In the genomic region with DNA sequence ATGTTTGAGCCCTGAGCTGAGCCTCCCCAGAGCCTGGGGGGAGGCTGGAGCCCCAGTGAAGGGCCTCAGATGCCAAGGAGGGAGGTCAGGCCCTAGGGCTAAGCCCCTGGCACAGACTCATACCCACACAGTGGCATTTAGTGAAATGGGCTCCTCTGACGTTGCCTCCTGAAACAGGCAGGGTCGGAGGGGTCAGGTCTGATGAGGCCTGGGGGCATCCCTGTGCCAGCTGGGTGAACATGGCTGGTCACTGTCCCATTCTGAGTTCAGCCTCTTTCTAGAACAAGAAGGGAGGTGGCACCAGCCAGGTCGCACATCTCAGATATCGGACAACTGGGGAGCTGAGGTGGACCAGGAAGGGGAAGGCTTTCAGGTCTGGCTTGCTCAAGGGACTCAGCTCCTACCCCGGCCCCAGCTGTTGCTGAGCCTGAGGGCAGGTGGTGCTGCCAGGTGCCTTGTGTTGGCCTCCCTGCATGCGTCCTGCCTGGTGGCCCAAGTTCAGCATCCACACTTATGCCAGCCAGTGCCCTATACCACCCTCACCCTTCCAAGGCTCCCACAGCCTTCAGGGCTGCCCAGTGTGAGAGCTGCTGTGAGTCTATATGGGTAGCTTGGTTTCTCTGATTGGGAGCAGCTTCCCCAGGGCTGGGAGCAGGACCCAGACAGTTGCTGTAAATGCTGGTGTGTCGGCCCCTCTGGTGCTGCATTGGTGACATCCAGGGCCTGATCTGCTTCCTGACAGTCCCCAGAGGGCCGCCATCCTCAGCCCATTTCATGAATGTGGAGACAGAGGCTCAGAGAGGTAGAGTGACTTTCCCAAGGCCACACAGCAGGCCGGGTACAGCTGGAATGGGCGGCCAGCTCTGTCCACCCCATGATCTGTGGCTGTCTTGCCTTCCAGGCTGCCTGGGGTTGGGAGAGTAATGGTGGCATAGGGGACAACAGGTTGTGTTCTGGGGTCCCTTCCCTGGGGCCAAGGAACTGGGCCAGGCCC, we compare ENCODE assay signal across 19 cellular contexts. TPM values are rescaled to one million over a fixed set of nuclear protein-coding genes. Genes with fewer than 3 reads are reported as not detected.
DNase-seq lines count a peak whose midpoint lies in the region; ATAC-seq and TF ChIP-seq lines count a peak whose summit lies in the region.
"Had no signal": no experiment of that assay in that cellular context is flagged by ENCODE, and none has a peak within 500 bp of the region (broad histone marks: within the 10 kb centered on the region; RNA-seq: fewer than 3 reads in every experiment).

No MANE protein-coding gene starts in this region.

- no peak overlapping the region for H3K4me3 Mint-ChIP-seq in Calu3 (ENCODE audit: low read depth, unreplicated experiment)
- no peak overlapping the region for H3K4me3 Mint-ChIP-seq in naive thymus-derived CD8-positive, alpha-beta T cell
- H3K4me3 Mint-ChIP-seq: activated CD4-positive, alpha-beta memory T cell treated with anti-CD3 and anti-CD28 coated beads, Interleukin-2, amount 10 ng/mL, durations not matched to agents 7 days and 5 days; activated naive CD8-positive, alpha-beta T cell treated with anti-CD3 and anti-CD28 coated beads, Interleukin-2, amount 50 U/mL, for 24 hours; CD14-positive monocyte; central memory CD8-positive, alpha-beta T cell; effector memory CD8-positive, alpha-beta T cell; naive B cell had no signal

- H3K4me1 Mint-ChIP-seq in Calu3 (ENCODE audit: low read depth, unreplicated experiment), result peaks cover 26% of the 10 kb centered on the region
- peaks cover 0 to 5% (median 2%) of the 10 kb centered on the region in 4 donors for H3K4me1 Mint-ChIP-seq in naive thymus-derived CD8-positive, alpha-beta T cell
- H3K4me1 Mint-ChIP-seq: activated naive CD8-positive, alpha-beta T cell treated with anti-CD3 and anti-CD28 coated beads, Interleukin-2, amount 50 U/mL, for 24 hours; central memory CD8-positive, alpha-beta T cell had no signal

- no peak for TF ChIP-seq EP300 in stomach (IDR thresholded peaks at IDR 0.05)

- DNase-seq in Calu3 (no peak), fibroblast of mammary gland (ENCODE audit: low read depth) (peak; percentile 36), stomach (no peak), RPMI8226 (no peak)
- no peak for DNase-seq in stimulated activated CD4-positive, alpha-beta T cell treated with anti-CD3 and anti-CD28 coated beads, Interleukin-4, amount 100 ng/mL, for 4 hours
- no peak for DNase-seq in naive thymus-derived CD8-positive, alpha-beta T cell
- DNase-seq: activated naive CD8-positive, alpha-beta T cell treated with anti-CD3 and anti-CD28 coated beads, Interleukin-2, amount 50 U/mL, for 24 hours; DMS79 had no signal

- intact Hi-C loops in Calu3 (cut with micrococcal nuclease; ENCODE audit: unreplicated experiment), result loop anchor here (2.0 kb wide), 1 partner anchor 111 kb away; no protein-coding TSS in a partner anchor
- intact Hi-C loops in stomach (cut with DNase I; ENCODE audit: low total_unique reads), result loop anchor here (5.0 kb wide), 1 partner anchor 115 kb away; no protein-coding TSS in a partner anchor

- H4K20me1 ChIP-seq in OCI-LY3 (ENCODE audit: insufficient read depth, low read length), result no peaks in the 10 kb centered on the region

- peak overlapping the region; percentile 75 for H3K4me2 ChIP-seq in OCI-LY3 (ENCODE audit: low read length)

- H3K4me1 ChIP-seq in OCI-LY3 (ENCODE audit: low read length) (peaks cover 68% of the 10 kb centered on the region), stomach (peaks cover 44 to 68% (median 51%) of the 10 kb centered on the region in 4 donors)
- H3K4me1 ChIP-seq: foreskin keratinocyte had no signal

- no peaks in the 10 kb centered on the region for H3K27me3 Mint-ChIP-seq in Calu3 (ENCODE audit: unreplicated experiment)
- no peaks in the 10 kb centered on the region for H3K27me3 Mint-ChIP-seq in naive thymus-derived CD8-positive, alpha-beta T cell
- H3K27me3 Mint-ChIP-seq: activated CD4-positive, alpha-beta memory T cell treated with anti-CD3 and anti-CD28 coated beads, Interleukin-2, amount 10 ng/mL, durations not matched to agents 7 days and 5 days; activated naive CD8-positive, alpha-beta T cell treated with anti-CD3 and anti-CD28 coated beads, Interleukin-2, amount 50 U/mL, for 24 hours; central memory CD8-positive, alpha-beta T cell; effector memory CD8-positive, alpha-beta T cell; naive B cell had no signal

- no peaks in the 10 kb centered on the region for H3K9me3 Mint-ChIP-seq in Calu3 (ENCODE audit: low read depth, unreplicated experiment)
- H3K9me3 Mint-ChIP-seq in naive thymus-derived CD8-positive, alpha-beta T cell, result no peaks in the 10 kb centered on the region
- H3K9me3 Mint-ChIP-seq: activated CD4-positive, alpha-beta memory T cell treated with anti-CD3 and anti-CD28 coated beads, Interleukin-2, amount 10 ng/mL, durations not matched to agents 7 days and 5 days; activated naive CD8-positive, alpha-beta T cell treated with anti-CD3 and anti-CD28 coated beads, Interleukin-2, amount 50 U/mL, for 24 hours; CD14-positive monocyte; central memory CD8-positive, alpha-beta T cell; effector memory CD8-positive, alpha-beta T cell; naive B cell had no signal

- peak overlapping the region; percentile 61; the same call in 1 of the 2 replicates for H3K9ac ChIP-seq in OCI-LY3 (ENCODE audit: low read length)

- H3K4me3 ChIP-seq in OCI-LY3 (ENCODE audit: low read length) (peak overlapping the region; percentile 36; the same call in 1 of the 2 replicates), fibroblast of mammary gland (ENCODE audit: control insufficient read depth, low read depth, low read length) (no peak overlapping the region), stomach (no peak overlapping the region)
- H3K4me3 ChIP-seq: left lung, Peyer's patch had no signal

- TF ChIP-seq CTCF in Calu3 (IDR thresholded peaks at IDR 0.05; ENCODE audit: unreplicated experiment) (no peak), OCI-LY3 (IDR thresholded peaks at IDR 0.05; ENCODE audit: low read depth, low read length) (no peak), fibroblast of mammary gland (conservative IDR thresholded peaks at IDR 0.05; ENCODE audit: control insufficient read depth, insufficient read depth, low read depth, low read length) (no peak), stomach (IDR thresholded peaks at IDR 0.05) (no peak)

- H3K79me2 ChIP-seq in OCI-LY3 (ENCODE audit: low read length), result no peaks in the 10 kb centered on the region

- WGBS in stomach, 5 donors, result 82 to 89% (median 87%) methylated on average over 5 to 10 of the region's 10 CpGs

- CTCF ChIA-PET in Calu3 (lab: Charles Lee), result interaction anchor here (0.7 to 3.8 kb wide), 8 partner anchors 18 to 121 kb away, joined by 3 to 77 read pairs (median 8); no protein-coding TSS in a partner anchor

- H3K27ac ChIP-seq in OCI-LY3 (ENCODE audit: low read length) (peak overlapping the region; percentile 81), stomach (peak overlapping the region in 3 of 5 donors; percentile 78 to 91 (median 86))
- H3K27ac ChIP-seq: foreskin keratinocyte had no signal

- POLR2A ChIA-PET in naive thymus-derived CD8-positive, alpha-beta T cell (lab: Charles Lee), result interaction anchor here (1.2 to 3.9 kb wide), 5 partner anchors 81 to 123 kb away, joined by 4 to 17 read pairs (median 11); no protein-coding TSS in a partner anchor

- no peak for TF ChIP-seq POLR2A in stomach (IDR thresholded peaks at IDR 0.05)

- no peaks in the 10 kb centered on the region for H3K9me3 ChIP-seq in OCI-LY3 (ENCODE audit: insufficient read depth, low read length)
- no peaks in the 10 kb centered on the region for H3K9me3 ChIP-seq in stomach
- H3K9me3 ChIP-seq: left lung, Peyer's patch had no signal

- H3K27ac Mint-ChIP-seq in Calu3 (ENCODE audit: unreplicated experiment), result peak overlapping the region; percentile 56
- no peak overlapping the region for H3K27ac Mint-ChIP-seq in naive thymus-derived CD8-positive, alpha-beta T cell
- H3K27ac Mint-ChIP-seq: activated CD4-positive, alpha-beta memory T cell treated with anti-CD3 and anti-CD28 coated beads, Interleukin-2, amount 10 ng/mL, durations not matched to agents 7 days and 5 days; activated naive CD8-positive, alpha-beta T cell treated with anti-CD3 and anti-CD28 coated beads, Interleukin-2, amount 50 U/mL, for 24 hours; CD14-positive monocyte; progenitor cell of endocrine pancreas had no signal

- H3K36me3 Mint-ChIP-seq in Calu3 (ENCODE audit: insufficient read depth, unreplicated experiment), result peaks cover 70% of the 10 kb centered on the region
- H3K36me3 Mint-ChIP-seq in naive thymus-derived CD8-positive, alpha-beta T cell, result no peaks in the 10 kb centered on the region
- H3K36me3 Mint-ChIP-seq: naive B cell had no signal

- H2AFZ ChIP-seq in OCI-LY3 (ENCODE audit: low read depth, low read length), result no peak overlapping the region

- H3K36me3 ChIP-seq in OCI-LY3 (replicated peaks; ENCODE audit: low read depth, low read length) (no peaks in the 10 kb centered on the region), stomach (peaks cover 10 to 21% (median 16%) of the 10 kb centered on the region in 4 donors)

- H3K27me3 ChIP-seq in OCI-LY3 (ENCODE audit: low read depth, low read length) (no peaks in the 10 kb centered on the region), stomach (no peaks in the 10 kb centered on the region)
- H3K27me3 ChIP-seq: foreskin keratinocyte, left lung, Peyer's patch had no signal

- no peak for ATAC-seq in HG03139 (IDR thresholded peaks at IDR 0.05; ENCODE audit: unreplicated experiment)
- no peak for ATAC-seq in naive thymus-derived CD8-positive, alpha-beta T cell

- BruUV-seq in Calu3 (replicated peaks; lab: Mats Ljungman, UMichigan), result no TSS peak

RNA-seq across cellular contexts. Expression of a gene that starts 32.8 kb away (rescaled TPM):
- total RNA-seq in Calu3 (2022), result 22.7 and 31.5 TPM in 2 replicates
- 10 to 100 TPM in 4 of 5 donors, 1 to 10 TPM in 1; 8.2 to 28.8 (median 19.4) TPM for total RNA-seq in stomach
- 1 to 10 TPM; 3.4 to 8.6 (median 5.3) TPM for polyA plus RNA-seq in stomach
- total RNA-seq in naive thymus-derived CD8-positive, alpha-beta T cell, result 10 to 100 TPM; 18.4 to 22.6 TPM
- 1 to 10 TPM; 3.5 to 3.7 (median 3.7) TPM for polyA plus RNA-seq in naive thymus-derived CD8-positive, alpha-beta T cell
